Comparison of ENCODE assay signal across 8 cellular contexts in genomic region chr11:62786318-62787004, GRCh38. TPM values are rescaled to one million over a fixed set of nuclear protein-coding genes. Genes with fewer than 3 reads are reported as not detected.
A peak's percentile ranks its signal among the peaks of the same experiment; 100 is the strongest.
DNase-seq lines count a peak whose midpoint lies in the region; ATAC-seq and TF ChIP-seq lines count a peak whose summit lies in the region.

No MANE protein-coding gene starts in this region.

- DNase-seq in AG20443 (ENCODE audit: low spot score) (peak; percentile 92), NCI-H460 (ENCODE audit: extremely low read depth, low read depth) (peak; percentile 74), choroid plexus epithelial cell (ENCODE audit: low read depth) (peak; percentile 83), kidney tubule cell (ENCODE audit: low spot score) (peak; percentile 88)
- DNase-seq in activated CD4-positive, alpha-beta T cell treated with anti-CD3 and anti-CD28 coated beads for 4 hours, result peak; percentile 80 to 85
- peak; percentile 62 to 77 (median 64) for DNase-seq in stimulated activated CD4-positive, alpha-beta T cell treated with anti-CD3 and anti-CD28 coated beads, Interleukin-1b, Interleukin-23, amount 100 ng/mL, for 24 hours (ENCODE audit: low read depth in 4 of 4, low spot score in 1 of 4)

- ATAC-seq in GM18909 (IDR thresholded peaks at IDR 0.05; ENCODE audit: poor library complexity, unreplicated experiment), result peak; percentile 66
- peak; percentile 66 for ATAC-seq in HG03280 (IDR thresholded peaks at IDR 0.05; ENCODE audit: unreplicated experiment)

- peak overlapping the region; percentile 98 for H3K4me3 ChIP-seq in choroid plexus epithelial cell (ENCODE audit: low read depth, low read length)

- peak; percentile 98 for TF ChIP-seq CTCF in choroid plexus epithelial cell (conservative IDR thresholded peaks at IDR 0.05; ENCODE audit: low read depth, low read length)

RNA-seq across cellular contexts. Expression of gene TMEM179B, which starts 0.7 kb away (rescaled TPM):
- 38.4 and 44.3 TPM in 2 replicates for total RNA-seq in NCI-H460 (2014; rRNA removed; shearing (Covaris generic))
- polyA plus RNA-seq in NCI-H460 (2014; cell fraction: nucleus; rRNA removed), result 31.0 and 35.0 TPM in 2 replicates

RNA-seq across cellular contexts. Expression of gene TMEM223, which starts 5.3 kb away (rescaled TPM):
- total RNA-seq in NCI-H460 (2014; rRNA removed; shearing (Covaris generic)), result 21.4 and 25.9 TPM in 2 replicates
- polyA plus RNA-seq in NCI-H460 (2014; cell fraction: nucleus; rRNA removed), result 16.5 and 20.9 TPM in 2 replicates

RNA-seq across cellular contexts. Expression of gene TAF6L, which starts 15.3 kb away (rescaled TPM):
- total RNA-seq in NCI-H460 (2014; rRNA removed; shearing (Covaris generic)), result 10.5 and 11.9 TPM in 2 replicates
- 76.0 and 127 TPM in 2 replicates for polyA plus RNA-seq in NCI-H460 (2014; cell fraction: nucleus; rRNA removed)

RNA-seq across cellular contexts. Expression of gene NXF1, which starts 18.8 kb away (rescaled TPM):
- total RNA-seq in NCI-H460 (2014; rRNA removed; shearing (Covaris generic)), result 18.7 and 28.7 TPM in 2 replicates
- 21.5 and 40.1 TPM in 2 replicates for polyA plus RNA-seq in NCI-H460 (2014; cell fraction: nucleus; rRNA removed)

RNA-seq across cellular contexts. Expression of gene POLR2G, which starts 25.1 kb away (rescaled TPM):
- total RNA-seq in NCI-H460 (2014; rRNA removed; shearing (Covaris generic)), result 79.6 and 88.3 TPM in 2 replicates
- polyA plus RNA-seq in NCI-H460 (2014; cell fraction: nucleus; rRNA removed), result 68.5 and 96.4 TPM in 2 replicates

Comparison
In these comparisons a context has a peak if more than half of its experiments do, and no peak if none do; other contexts are left out.
1. Peak in every context shown above with its lines: DNase-seq, ATAC-seq and H3K4me3 ChIP-seq.